1 cellular context compared by ENCODE assay signal in the genomic region with DNA sequence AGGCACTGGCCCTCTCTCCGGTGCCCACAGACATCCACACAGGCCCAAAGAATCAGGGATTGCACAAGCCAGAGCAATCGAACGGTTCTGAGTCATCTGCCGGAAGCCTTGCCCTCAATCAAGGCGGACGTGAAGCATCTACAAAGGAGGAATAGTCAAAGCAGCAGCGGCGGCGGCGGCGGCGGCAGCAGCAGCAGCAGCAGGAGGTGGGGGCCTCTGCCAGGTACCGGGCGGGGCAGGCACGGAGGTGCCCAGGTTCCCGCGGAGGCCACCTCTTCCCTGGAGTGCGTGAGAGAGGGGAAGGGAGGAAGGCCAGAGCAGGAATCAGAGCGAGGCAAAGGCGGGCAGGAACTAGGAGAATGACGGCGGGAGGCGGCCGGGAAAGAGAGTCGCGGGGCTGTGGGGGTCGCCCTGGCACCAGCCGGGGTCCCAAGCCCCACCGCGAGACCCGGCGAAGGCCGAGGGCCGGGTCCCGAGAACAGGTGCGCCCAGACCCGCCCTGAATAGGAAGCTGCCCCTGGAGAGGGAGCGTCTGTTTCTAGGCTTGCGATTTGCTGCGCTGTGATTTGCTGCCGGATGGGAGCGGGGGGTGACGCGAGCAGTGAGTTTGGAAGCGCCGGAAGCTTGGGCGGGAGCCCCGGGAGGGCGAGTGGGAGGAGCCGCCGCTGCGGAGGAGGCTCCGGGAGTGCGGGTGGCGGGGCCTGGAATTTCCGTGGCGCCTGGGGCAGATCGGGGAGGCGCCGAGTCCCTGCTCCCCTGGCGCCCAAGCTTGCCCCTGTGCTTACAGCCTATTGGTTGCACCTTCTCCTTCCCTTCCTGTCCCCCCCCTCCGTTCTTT.
TF ChIP-seq lines count a peak whose summit lies in the region.

A gene with protein sequence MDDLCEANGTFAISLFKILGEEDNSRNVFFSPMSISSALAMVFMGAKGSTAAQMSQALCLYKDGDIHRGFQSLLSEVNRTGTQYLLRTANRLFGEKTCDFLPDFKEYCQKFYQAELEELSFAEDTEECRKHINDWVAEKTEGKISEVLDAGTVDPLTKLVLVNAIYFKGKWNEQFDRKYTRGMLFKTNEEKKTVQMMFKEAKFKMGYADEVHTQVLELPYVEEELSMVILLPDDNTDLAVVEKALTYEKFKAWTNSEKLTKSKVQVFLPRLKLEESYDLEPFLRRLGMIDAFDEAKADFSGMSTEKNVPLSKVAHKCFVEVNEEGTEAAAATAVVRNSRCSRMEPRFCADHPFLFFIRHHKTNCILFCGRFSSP (plus strand): TSS at position 117 of the 838 bp plus-strand sequence. CDS start 8,228 bp downstream, outside the sequence.

TF ChIP-seq in GM12878, 131 proteins besides CTCF, POLR2A, EP300 and RAD21 (continued from another document and continues in another):
- TF ChIP-seq, protein P1, sequence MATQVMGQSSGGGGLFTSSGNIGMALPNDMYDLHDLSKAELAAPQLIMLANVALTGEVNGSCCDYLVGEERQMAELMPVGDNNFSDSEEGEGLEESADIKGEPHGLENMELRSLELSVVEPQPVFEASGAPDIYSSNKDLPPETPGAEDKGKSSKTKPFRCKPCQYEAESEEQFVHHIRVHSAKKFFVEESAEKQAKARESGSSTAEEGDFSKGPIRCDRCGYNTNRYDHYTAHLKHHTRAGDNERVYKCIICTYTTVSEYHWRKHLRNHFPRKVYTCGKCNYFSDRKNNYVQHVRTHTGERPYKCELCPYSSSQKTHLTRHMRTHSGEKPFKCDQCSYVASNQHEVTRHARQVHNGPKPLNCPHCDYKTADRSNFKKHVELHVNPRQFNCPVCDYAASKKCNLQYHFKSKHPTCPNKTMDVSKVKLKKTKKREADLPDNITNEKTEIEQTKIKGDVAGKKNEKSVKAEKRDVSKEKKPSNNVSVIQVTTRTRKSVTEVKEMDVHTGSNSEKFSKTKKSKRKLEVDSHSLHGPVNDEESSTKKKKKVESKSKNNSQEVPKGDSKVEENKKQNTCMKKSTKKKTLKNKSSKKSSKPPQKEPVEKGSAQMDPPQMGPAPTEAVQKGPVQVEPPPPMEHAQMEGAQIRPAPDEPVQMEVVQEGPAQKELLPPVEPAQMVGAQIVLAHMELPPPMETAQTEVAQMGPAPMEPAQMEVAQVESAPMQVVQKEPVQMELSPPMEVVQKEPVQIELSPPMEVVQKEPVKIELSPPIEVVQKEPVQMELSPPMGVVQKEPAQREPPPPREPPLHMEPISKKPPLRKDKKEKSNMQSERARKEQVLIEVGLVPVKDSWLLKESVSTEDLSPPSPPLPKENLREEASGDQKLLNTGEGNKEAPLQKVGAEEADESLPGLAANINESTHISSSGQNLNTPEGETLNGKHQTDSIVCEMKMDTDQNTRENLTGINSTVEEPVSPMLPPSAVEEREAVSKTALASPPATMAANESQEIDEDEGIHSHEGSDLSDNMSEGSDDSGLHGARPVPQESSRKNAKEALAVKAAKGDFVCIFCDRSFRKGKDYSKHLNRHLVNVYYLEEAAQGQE (IDR thresholded peaks at IDR 0.05; ENCODE audit: low read depth, low read length) = no peak
- TF ChIP-seq ZNF274 (IDR thresholded peaks at IDR 0.05; ENCODE audit: insufficient read depth, insufficient read length) (no peak), CHD4 (IDR thresholded peaks at IDR 0.05) (no peak), ESRRA (IDR thresholded peaks at IDR 0.05; ENCODE audit: low read length) (no peak), NFXL1 (IDR thresholded peaks at IDR 0.05; ENCODE audit: borderline replicate concordance) (no peak), HCFC1 (IDR thresholded peaks at IDR 0.05; ENCODE audit: low read length) (0 out of 2 replicates have a peak, but pooled peaks have one; percentile 34), SIN3A (IDR thresholded peaks at IDR 0.05; ENCODE audit: low read depth, low read length) (no peak), MTA2 (IDR thresholded peaks at IDR 0.05; ENCODE audit: low read depth) (no peak), PML (IDR thresholded peaks at IDR 0.05; ENCODE audit: low read length) (peak; percentile 83; the same call in 1 of the 2 replicates), MYC (IDR thresholded peaks at IDR 0.05; ENCODE audit: insufficient read depth, insufficient read length, insufficient replicate concordance, low read length, severe bottlenecking) (no peak), HDAC2 (IDR thresholded peaks at IDR 0.05) (no peak), MEF2A (IDR thresholded peaks at IDR 0.05; ENCODE audit: insufficient read depth, low read depth, low read length) (no peak), ZNF217 (IDR thresholded peaks at IDR 0.05) (no peak), NR2C1 (IDR thresholded peaks at IDR 0.05) (no peak), KAT2A (conservative IDR thresholded peaks at IDR 0.05; ENCODE audit: control insufficient read depth, low read depth, low read length) (no peak), DPF2 (IDR thresholded peaks at IDR 0.05) (peak; percentile 72; the same call in 1 of the 2 replicates), ZZZ3 (IDR thresholded peaks at IDR 0.05; ENCODE audit: control insufficient read depth, insufficient read length, low read depth) (no peak), NFYA (IDR thresholded peaks at IDR 0.05; ENCODE audit: borderline replicate concordance, low read depth, low read length) (no peak), MXI1 (IDR thresholded peaks at IDR 0.05; ENCODE audit: low read depth, low read length) (no peak), PAX8 (IDR thresholded peaks at IDR 0.05) (no peak), ZNF384 (IDR thresholded peaks at IDR 0.05; ENCODE audit: borderline replicate concordance, low read depth, low read length) (no peak), BACH1 (IDR thresholded peaks at IDR 0.05; ENCODE audit: borderline replicate concordance) (peak; percentile 35; the same call in 1 of the 2 replicates), JUNB (IDR thresholded peaks at IDR 0.05) (peak; percentile 22; the same call in 1 of the 2 replicates), ASH2L (IDR thresholded peaks at IDR 0.05; ENCODE audit: borderline replicate concordance, low read depth) (no peak), ZBED1 (IDR thresholded peaks at IDR 0.05; ENCODE audit: borderline replicate concordance) (peak; percentile 28; the same call in 1 of the 2 replicates), STAT3 (IDR thresholded peaks at IDR 0.05; ENCODE audit: low read depth, low read length) (no peak), TCF3 (IDR thresholded peaks at IDR 0.05; ENCODE audit: borderline replicate concordance, insufficient read depth, low read depth, low read length) (peak; percentile 56; the same call in 1 of the 2 replicates), SREBF2 (IDR thresholded peaks at IDR 0.05; ENCODE audit: low read length) (no peak)
- TF ChIP-seq, protein P2, sequence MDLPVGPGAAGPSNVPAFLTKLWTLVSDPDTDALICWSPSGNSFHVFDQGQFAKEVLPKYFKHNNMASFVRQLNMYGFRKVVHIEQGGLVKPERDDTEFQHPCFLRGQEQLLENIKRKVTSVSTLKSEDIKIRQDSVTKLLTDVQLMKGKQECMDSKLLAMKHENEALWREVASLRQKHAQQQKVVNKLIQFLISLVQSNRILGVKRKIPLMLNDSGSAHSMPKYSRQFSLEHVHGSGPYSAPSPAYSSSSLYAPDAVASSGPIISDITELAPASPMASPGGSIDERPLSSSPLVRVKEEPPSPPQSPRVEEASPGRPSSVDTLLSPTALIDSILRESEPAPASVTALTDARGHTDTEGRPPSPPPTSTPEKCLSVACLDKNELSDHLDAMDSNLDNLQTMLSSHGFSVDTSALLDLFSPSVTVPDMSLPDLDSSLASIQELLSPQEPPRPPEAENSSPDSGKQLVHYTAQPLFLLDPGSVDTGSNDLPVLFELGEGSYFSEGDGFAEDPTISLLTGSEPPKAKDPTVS (IDR thresholded peaks at IDR 0.05; ENCODE audit: low read depth, low read length) = no peak
- TF ChIP-seq, protein P3, sequence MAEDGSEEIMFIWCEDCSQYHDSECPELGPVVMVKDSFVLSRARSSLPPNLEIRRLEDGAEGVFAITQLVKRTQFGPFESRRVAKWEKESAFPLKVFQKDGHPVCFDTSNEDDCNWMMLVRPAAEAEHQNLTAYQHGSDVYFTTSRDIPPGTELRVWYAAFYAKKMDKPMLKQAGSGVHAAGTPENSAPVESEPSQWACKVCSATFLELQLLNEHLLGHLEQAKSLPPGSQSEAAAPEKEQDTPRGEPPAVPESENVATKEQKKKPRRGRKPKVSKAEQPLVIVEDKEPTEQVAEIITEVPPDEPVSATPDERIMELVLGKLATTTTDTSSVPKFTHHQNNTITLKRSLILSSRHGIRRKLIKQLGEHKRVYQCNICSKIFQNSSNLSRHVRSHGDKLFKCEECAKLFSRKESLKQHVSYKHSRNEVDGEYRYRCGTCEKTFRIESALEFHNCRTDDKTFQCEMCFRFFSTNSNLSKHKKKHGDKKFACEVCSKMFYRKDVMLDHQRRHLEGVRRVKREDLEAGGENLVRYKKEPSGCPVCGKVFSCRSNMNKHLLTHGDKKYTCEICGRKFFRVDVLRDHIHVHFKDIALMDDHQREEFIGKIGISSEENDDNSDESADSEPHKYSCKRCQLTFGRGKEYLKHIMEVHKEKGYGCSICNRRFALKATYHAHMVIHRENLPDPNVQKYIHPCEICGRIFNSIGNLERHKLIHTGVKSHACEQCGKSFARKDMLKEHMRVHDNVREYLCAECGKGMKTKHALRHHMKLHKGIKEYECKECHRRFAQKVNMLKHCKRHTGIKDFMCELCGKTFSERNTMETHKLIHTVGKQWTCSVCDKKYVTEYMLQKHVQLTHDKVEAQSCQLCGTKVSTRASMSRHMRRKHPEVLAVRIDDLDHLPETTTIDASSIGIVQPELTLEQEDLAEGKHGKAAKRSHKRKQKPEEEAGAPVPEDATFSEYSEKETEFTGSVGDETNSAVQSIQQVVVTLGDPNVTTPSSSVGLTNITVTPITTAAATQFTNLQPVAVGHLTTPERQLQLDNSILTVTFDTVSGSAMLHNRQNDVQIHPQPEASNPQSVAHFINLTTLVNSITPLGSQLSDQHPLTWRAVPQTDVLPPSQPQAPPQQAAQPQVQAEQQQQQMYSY (CRISPR knock-in tag; IDR thresholded peaks at IDR 0.05) = no peak
- TF ChIP-seq, protein P4, sequence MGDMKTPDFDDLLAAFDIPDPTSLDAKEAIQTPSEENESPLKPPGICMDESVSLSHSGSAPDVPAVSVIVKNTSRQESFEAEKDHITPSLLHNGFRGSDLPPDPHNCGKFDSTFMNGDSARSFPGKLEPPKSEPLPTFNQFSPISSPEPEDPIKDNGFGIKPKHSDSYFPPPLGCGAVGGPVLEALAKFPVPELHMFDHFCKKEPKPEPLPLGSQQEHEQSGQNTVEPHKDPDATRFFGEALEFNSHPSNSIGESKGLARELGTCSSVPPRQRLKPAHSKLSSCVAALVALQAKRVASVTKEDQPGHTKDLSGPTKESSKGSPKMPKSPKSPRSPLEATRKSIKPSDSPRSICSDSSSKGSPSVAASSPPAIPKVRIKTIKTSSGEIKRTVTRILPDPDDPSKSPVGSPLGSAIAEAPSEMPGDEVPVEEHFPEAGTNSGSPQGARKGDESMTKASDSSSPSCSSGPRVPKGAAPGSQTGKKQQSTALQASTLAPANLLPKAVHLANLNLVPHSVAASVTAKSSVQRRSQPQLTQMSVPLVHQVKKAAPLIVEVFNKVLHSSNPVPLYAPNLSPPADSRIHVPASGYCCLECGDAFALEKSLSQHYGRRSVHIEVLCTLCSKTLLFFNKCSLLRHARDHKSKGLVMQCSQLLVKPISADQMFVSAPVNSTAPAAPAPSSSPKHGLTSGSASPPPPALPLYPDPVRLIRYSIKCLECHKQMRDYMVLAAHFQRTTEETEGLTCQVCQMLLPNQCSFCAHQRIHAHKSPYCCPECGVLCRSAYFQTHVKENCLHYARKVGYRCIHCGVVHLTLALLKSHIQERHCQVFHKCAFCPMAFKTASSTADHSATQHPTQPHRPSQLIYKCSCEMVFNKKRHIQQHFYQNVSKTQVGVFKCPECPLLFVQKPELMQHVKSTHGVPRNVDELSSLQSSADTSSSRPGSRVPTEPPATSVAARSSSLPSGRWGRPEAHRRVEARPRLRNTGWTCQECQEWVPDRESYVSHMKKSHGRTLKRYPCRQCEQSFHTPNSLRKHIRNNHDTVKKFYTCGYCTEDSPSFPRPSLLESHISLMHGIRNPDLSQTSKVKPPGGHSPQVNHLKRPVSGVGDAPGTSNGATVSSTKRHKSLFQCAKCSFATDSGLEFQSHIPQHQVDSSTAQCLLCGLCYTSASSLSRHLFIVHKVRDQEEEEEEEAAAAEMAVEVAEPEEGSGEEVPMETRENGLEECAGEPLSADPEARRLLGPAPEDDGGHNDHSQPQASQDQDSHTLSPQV (IDR thresholded peaks at IDR 0.05) = no peak
- TF ChIP-seq, protein P5, sequence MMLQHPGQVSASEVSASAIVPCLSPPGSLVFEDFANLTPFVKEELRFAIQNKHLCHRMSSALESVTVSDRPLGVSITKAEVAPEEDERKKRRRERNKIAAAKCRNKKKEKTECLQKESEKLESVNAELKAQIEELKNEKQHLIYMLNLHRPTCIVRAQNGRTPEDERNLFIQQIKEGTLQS (IDR thresholded peaks at IDR 0.05; ENCODE audit: borderline replicate concordance, extremely low read depth, low read depth, low read length) = no peak
- TF ChIP-seq, protein P6, sequence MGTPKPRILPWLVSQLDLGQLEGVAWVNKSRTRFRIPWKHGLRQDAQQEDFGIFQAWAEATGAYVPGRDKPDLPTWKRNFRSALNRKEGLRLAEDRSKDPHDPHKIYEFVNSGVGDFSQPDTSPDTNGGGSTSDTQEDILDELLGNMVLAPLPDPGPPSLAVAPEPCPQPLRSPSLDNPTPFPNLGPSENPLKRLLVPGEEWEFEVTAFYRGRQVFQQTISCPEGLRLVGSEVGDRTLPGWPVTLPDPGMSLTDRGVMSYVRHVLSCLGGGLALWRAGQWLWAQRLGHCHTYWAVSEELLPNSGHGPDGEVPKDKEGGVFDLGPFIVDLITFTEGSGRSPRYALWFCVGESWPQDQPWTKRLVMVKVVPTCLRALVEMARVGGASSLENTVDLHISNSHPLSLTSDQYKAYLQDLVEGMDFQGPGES (IDR thresholded peaks at IDR 0.05) = no peak
- TF ChIP-seq, protein P7, sequence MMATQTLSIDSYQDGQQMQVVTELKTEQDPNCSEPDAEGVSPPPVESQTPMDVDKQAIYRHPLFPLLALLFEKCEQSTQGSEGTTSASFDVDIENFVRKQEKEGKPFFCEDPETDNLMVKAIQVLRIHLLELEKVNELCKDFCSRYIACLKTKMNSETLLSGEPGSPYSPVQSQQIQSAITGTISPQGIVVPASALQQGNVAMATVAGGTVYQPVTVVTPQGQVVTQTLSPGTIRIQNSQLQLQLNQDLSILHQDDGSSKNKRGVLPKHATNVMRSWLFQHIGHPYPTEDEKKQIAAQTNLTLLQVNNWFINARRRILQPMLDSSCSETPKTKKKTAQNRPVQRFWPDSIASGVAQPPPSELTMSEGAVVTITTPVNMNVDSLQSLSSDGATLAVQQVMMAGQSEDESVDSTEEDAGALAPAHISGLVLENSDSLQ (IDR thresholded peaks at IDR 0.05) = peak; percentile 76
- TF ChIP-seq, protein P8, sequence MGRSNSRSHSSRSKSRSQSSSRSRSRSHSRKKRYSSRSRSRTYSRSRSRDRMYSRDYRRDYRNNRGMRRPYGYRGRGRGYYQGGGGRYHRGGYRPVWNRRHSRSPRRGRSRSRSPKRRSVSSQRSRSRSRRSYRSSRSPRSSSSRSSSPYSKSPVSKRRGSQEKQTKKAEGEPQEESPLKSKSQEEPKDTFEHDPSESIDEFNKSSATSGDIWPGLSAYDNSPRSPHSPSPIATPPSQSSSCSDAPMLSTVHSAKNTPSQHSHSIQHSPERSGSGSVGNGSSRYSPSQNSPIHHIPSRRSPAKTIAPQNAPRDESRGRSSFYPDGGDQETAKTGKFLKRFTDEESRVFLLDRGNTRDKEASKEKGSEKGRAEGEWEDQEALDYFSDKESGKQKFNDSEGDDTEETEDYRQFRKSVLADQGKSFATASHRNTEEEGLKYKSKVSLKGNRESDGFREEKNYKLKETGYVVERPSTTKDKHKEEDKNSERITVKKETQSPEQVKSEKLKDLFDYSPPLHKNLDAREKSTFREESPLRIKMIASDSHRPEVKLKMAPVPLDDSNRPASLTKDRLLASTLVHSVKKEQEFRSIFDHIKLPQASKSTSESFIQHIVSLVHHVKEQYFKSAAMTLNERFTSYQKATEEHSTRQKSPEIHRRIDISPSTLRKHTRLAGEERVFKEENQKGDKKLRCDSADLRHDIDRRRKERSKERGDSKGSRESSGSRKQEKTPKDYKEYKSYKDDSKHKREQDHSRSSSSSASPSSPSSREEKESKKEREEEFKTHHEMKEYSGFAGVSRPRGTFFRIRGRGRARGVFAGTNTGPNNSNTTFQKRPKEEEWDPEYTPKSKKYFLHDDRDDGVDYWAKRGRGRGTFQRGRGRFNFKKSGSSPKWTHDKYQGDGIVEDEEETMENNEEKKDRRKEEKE (IDR thresholded peaks at IDR 0.05) = no peak
